ENCODE assay signal across 20 cellular contexts in genomic region chr1:89975540-89976125, GRCh38. TPM values are rescaled to one million over a fixed set of nuclear protein-coding genes. Genes with fewer than 3 reads are reported as not detected.
DNase-seq lines count a peak whose midpoint lies in the region; ATAC-seq, FAIRE-seq and TF ChIP-seq lines count a peak whose summit lies in the region.
"Had no signal": no experiment of that assay in that cellular context is flagged by ENCODE, and none has a peak within 500 bp of the region (broad histone marks: within the 10 kb centered on the region; RNA-seq: fewer than 3 reads in every experiment).

No MANE protein-coding gene starts in this region.

- H3K27ac ChIP-seq in mesenchymal stem cell (ENCODE audit: low read length, poor library complexity, severe bottlenecking) (no peak overlapping the region), coronary artery (no peak overlapping the region)
- H3K27ac ChIP-seq: lower lobe of right lung, psoas muscle, tibial artery had no signal

- H3K36me3 ChIP-seq in mesenchymal stem cell (ENCODE audit: control insufficient read depth in 1 of 2, insufficient read depth in 2 of 2, low read depth in 1 of 2, low read length in 2 of 2) = no peaks in the 10 kb centered on the region
- H3K36me3 ChIP-seq: esophagus muscularis mucosa, lower lobe of right lung, spleen, tibial artery had no signal

- H3K79me1 ChIP-seq in mesenchymal stem cell (replicated peaks; ENCODE audit: low read length, poor library complexity, severe bottlenecking) = no peaks in the 10 kb centered on the region

- no peak overlapping the region for H2AK5ac ChIP-seq in mesenchymal stem cell (ENCODE audit: low read length, severe bottlenecking)

- H4K8ac ChIP-seq in mesenchymal stem cell (ENCODE audit: low read length) = no peak overlapping the region

- WGBS in mesenchymal stem cell = 81% methylated on average over 3 of the region's 4 CpGs

- H4K91ac ChIP-seq in mesenchymal stem cell (ENCODE audit: low read length) = no peak overlapping the region

- DNase-seq in GM12891 (ENCODE audit: insufficient read length, low spot score) (no peak), MV-4-11 (lab: John Stamatoyannopoulos, UW) (peak; percentile 77), mesenchymal stem cell (no peak), coronary artery (ENCODE audit: low spot score) (no peak), HPDE6-E6E7 (ENCODE audit: extremely low spot score) (no peak)
- DNase-seq in stimulated activated CD4-positive, alpha-beta T cell treated with anti-CD3 and anti-CD28 coated beads, Interleukin-1b, Interleukin-23, amount 100 ng/mL, for 48 hours = no peak
- DNase-seq: activated CD8-positive, alpha-beta T cell treated with anti-CD3 and anti-CD28 coated beads, Interleukin-2, amount 10 ng/mL, durations not matched to agents 7 days and 5 days; activated naive CD8-positive, alpha-beta T cell treated with anti-CD3 and anti-CD28 coated beads, Interleukin-2, amount 50 U/mL, for 24 hours; GF-D8; H7; KG1; lower lobe of right lung; NCI-H146; psoas muscle; spleen; tibial artery had no signal

- no peak overlapping the region for H3K14ac ChIP-seq in mesenchymal stem cell (ENCODE audit: low read length in 2 of 2)

- no peak overlapping the region for H2BK15ac ChIP-seq in mesenchymal stem cell (ENCODE audit: low read depth, poor library complexity, severe bottlenecking)

- TF ChIP-seq CTCF in coronary artery (IDR thresholded peaks at IDR 0.05) = no peak

- ATAC-seq in SK-N-SH treated with all-trans-retinoic acid at 6 μM for 48 hours = peak; percentile 59
- no peak for ATAC-seq in GM18909 (IDR thresholded peaks at IDR 0.05; ENCODE audit: poor library complexity, unreplicated experiment)
- ATAC-seq: activated CD8-positive, alpha-beta T cell treated with anti-CD3 and anti-CD28 coated beads, Interleukin-2, amount 10 ng/mL, durations not matched to agents 7 days and 5 days; activated naive CD8-positive, alpha-beta T cell treated with anti-CD3 and anti-CD28 coated beads, Interleukin-2, amount 50 U/mL, for 24 hours had no signal

- H2AFZ ChIP-seq in mesenchymal stem cell (ENCODE audit: low read depth, low read length) = no peak overlapping the region

- H3K27me3 ChIP-seq in mesenchymal stem cell (ENCODE audit: control insufficient read depth in 1 of 2, insufficient read depth in 1 of 2, low read length in 2 of 2) = no peaks in the 10 kb centered on the region
- H3K27me3 ChIP-seq: esophagus muscularis mucosa, spleen, tibial artery had no signal

- H2BK12ac ChIP-seq in mesenchymal stem cell (ENCODE audit: low read length in 2 of 2) = peak overlapping the region in 1 of 2 experiments; percentile 63

- no peak overlapping the region for H3K9ac ChIP-seq in mesenchymal stem cell (ENCODE audit: low read length)

- H3K4me3 ChIP-seq in mesenchymal stem cell (ENCODE audit: insufficient read depth in 1 of 2, low read depth in 1 of 2, low read length in 2 of 2) (peak overlapping the region in 1 of 2 experiments; percentile 13), coronary artery (no peak overlapping the region)
- H3K4me3 ChIP-seq: esophagus muscularis mucosa, lower lobe of right lung, psoas muscle, spleen, tibial artery had no signal

- H3K23ac ChIP-seq in mesenchymal stem cell (ENCODE audit: low read length in 2 of 2) = no peak overlapping the region

- no peak for FAIRE-seq in GM12891 (lab: Jason Lieb, UNC)
- FAIRE-seq: bronchial epithelial cell had no signal

- H3K4ac ChIP-seq in mesenchymal stem cell (ENCODE audit: low read depth in 1 of 2, low read length in 2 of 2) = no peak overlapping the region

- no peaks in the 10 kb centered on the region for H3K4me1 ChIP-seq in mesenchymal stem cell (ENCODE audit: control insufficient read depth, insufficient read depth, low read depth, low read length)
- H3K4me1 ChIP-seq: psoas muscle, tibial artery had no signal

- H2BK120ac ChIP-seq in mesenchymal stem cell (ENCODE audit: low read depth, low read length) = peak overlapping the region; percentile 30

- H2BK5ac ChIP-seq in mesenchymal stem cell (ENCODE audit: low read depth, low read length, poor library complexity, severe bottlenecking) = no peak overlapping the region

- TF ChIP-seq POLR2A in GM12891 (IDR thresholded peaks at IDR 0.05; ENCODE audit: low read depth, low read length) = no peak

- H3K18ac ChIP-seq in mesenchymal stem cell (ENCODE audit: low read depth in 1 of 2, low read length in 2 of 2) = no peak overlapping the region

- no peaks in the 10 kb centered on the region for H3K9me3 ChIP-seq in mesenchymal stem cell (ENCODE audit: control insufficient read depth, low read length)
- H3K9me3 ChIP-seq: esophagus muscularis mucosa, lower lobe of right lung, psoas muscle, spleen, tibial artery had no signal

- no peak overlapping the region for H3K4me2 ChIP-seq in mesenchymal stem cell (ENCODE audit: low read length, poor library complexity, severe bottlenecking)

TF ChIP-seq in GM12891, 5 proteins besides CTCF, POLR2A, EP300 and RAD21:
- no peak for TF ChIP-seq POU2F2 (IDR thresholded peaks at IDR 0.05; ENCODE audit: low read depth, low read length)
- no peak for TF ChIP-seq TAF1 (IDR thresholded peaks at IDR 0.05; ENCODE audit: low read depth, low read length)
- TF ChIP-seq PAX5 (IDR thresholded peaks at IDR 0.05; ENCODE audit: insufficient read depth, low read length, severe bottlenecking) = no peak
- no peak for TF ChIP-seq POLR2AphosphoS5 (IDR thresholded peaks at IDR 0.05; ENCODE audit: low read depth, low read length)
- TF ChIP-seq SPI1 (IDR thresholded peaks at IDR 0.05; ENCODE audit: low read depth, low read length) = peak; percentile 36; the same call in 1 of the 2 replicates

TF ChIP-seq in SK-N-SH treated with all-trans-retinoic acid at 6 μM for 48 hours, 23 proteins besides CTCF, POLR2A, EP300 and RAD21 (continues in another document):
- no peak for TF ChIP-seq SNAI2 (CRISPR knock-in tag; IDR thresholded peaks at IDR 0.05)
- TF ChIP-seq, protein P1, sequence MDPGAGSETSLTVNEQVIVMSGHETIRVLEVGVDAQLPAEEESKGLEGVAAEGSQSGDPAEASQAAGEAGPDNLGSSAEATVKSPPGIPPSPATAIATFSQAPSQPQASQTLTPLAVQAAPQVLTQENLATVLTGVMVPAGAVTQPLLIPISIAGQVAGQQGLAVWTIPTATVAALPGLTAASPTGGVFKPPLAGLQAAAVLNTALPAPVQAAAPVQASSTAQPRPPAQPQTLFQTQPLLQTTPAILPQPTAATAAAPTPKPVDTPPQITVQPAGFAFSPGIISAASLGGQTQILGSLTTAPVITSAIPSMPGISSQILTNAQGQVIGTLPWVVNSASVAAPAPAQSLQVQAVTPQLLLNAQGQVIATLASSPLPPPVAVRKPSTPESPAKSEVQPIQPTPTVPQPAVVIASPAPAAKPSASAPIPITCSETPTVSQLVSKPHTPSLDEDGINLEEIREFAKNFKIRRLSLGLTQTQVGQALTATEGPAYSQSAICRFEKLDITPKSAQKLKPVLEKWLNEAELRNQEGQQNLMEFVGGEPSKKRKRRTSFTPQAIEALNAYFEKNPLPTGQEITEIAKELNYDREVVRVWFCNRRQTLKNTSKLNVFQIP (CRISPR knock-in tag; IDR thresholded peaks at IDR 0.05; ENCODE audit: borderline replicate concordance, low read depth) = no peak
- TF ChIP-seq ZFP3 (CRISPR knock-in tag; IDR thresholded peaks at IDR 0.05) = no peak
- TF ChIP-seq PPARA (CRISPR knock-in tag; IDR thresholded peaks at IDR 0.05; ENCODE audit: borderline replicate concordance) = no peak
- no peak for TF ChIP-seq CSDC2 (CRISPR knock-in tag; IDR thresholded peaks at IDR 0.05)
- TF ChIP-seq, protein P2, sequence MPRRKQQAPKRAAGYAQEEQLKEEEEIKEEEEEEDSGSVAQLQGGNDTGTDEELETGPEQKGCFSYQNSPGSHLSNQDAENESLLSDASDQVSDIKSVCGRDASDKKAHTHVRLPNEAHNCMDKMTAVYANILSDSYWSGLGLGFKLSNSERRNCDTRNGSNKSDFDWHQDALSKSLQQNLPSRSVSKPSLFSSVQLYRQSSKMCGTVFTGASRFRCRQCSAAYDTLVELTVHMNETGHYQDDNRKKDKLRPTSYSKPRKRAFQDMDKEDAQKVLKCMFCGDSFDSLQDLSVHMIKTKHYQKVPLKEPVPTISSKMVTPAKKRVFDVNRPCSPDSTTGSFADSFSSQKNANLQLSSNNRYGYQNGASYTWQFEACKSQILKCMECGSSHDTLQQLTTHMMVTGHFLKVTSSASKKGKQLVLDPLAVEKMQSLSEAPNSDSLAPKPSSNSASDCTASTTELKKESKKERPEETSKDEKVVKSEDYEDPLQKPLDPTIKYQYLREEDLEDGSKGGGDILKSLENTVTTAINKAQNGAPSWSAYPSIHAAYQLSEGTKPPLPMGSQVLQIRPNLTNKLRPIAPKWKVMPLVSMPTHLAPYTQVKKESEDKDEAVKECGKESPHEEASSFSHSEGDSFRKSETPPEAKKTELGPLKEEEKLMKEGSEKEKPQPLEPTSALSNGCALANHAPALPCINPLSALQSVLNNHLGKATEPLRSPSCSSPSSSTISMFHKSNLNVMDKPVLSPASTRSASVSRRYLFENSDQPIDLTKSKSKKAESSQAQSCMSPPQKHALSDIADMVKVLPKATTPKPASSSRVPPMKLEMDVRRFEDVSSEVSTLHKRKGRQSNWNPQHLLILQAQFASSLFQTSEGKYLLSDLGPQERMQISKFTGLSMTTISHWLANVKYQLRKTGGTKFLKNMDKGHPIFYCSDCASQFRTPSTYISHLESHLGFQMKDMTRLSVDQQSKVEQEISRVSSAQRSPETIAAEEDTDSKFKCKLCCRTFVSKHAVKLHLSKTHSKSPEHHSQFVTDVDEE (CRISPR knock-in tag; IDR thresholded peaks at IDR 0.05) = no peak
- no peak for TF ChIP-seq CSRNP3 (CRISPR knock-in tag; IDR thresholded peaks at IDR 0.05)
- TF ChIP-seq ZC3H10 (CRISPR knock-in tag; IDR thresholded peaks at IDR 0.05) = no peak
- TF ChIP-seq ISL1 (CRISPR knock-in tag; IDR thresholded peaks at IDR 0.05) = no peak
- TF ChIP-seq RARB (CRISPR knock-in tag; IDR thresholded peaks at IDR 0.05) = no peak
- TF ChIP-seq ZFP30 (CRISPR knock-in tag; IDR thresholded peaks at IDR 0.05) = no peak
- no peak for TF ChIP-seq TCF4 (CRISPR knock-in tag; IDR thresholded peaks at IDR 0.05; ENCODE audit: borderline replicate concordance)
- no peak for TF ChIP-seq BACH2 (CRISPR knock-in tag; IDR thresholded peaks at IDR 0.05; ENCODE audit: borderline replicate concordance)

RNA-seq across cellular contexts. Expression of gene ZNF326, which starts 19.3 kb away (rescaled TPM):
- 9.6 TPM for polyA plus RNA-seq in GM12891 (2012; ENCODE audit: low read depth, missing spikeins)
- 15.3 TPM for polyA plus RNA-seq in mesenchymal stem cell (2013, experiment 1 of 2)
- 15.0 TPM for polyA plus RNA-seq in mesenchymal stem cell (2013, experiment 2 of 2)
